In genomic region chr4:38950734-38951133, GRCh38 we compare ENCODE assay signal across 13 cellular contexts.
"Had no signal": no experiment of that assay in that cellular context is flagged by ENCODE, and none has a peak within 500 bp of the region (broad histone marks: within the 10 kb centered on the region; RNA-seq: fewer than 3 reads in every experiment).

No MANE protein-coding gene starts in this region.

- H3K9me3 ChIP-seq: psoas muscle, testis, upper lobe of right lung had no signal

- H3K27me3 ChIP-seq: testis, upper lobe of right lung had no signal

- ATAC-seq: natural killer cell; psoas muscle; SK-N-SH treated with all-trans-retinoic acid at 6 μM for 48 hours; stimulated activated naive CD8-positive, alpha-beta T cell treated with anti-CD3 and anti-CD28 coated beads, Interleukin-15, amount 100 ng/mL, for 72 hours; upper lobe of right lung had no signal

- H3K9me3 Mint-ChIP-seq: activated naive CD4-positive, alpha-beta T cell treated with anti-CD3 and anti-CD28 coated beads, Interleukin-2, amount 10 ng/mL, durations not matched to agents 7 days and 5 days; natural killer cell; stimulated activated naive CD8-positive, alpha-beta T cell treated with anti-CD3 and anti-CD28 coated beads, Interleukin-15, amount 100 ng/mL, for 72 hours had no signal

- DNase-seq: activated CD4-positive, CD25-positive, alpha-beta regulatory T cell; activated naive CD4-positive, alpha-beta T cell treated with anti-CD3 and anti-CD28 coated beads, Interleukin-2, amount 10 ng/mL, durations not matched to agents 7 days and 5 days; effector memory CD4-positive, alpha-beta T cell; hippocampal formation; natural killer cell; occipital lobe; psoas muscle; stimulated activated CD4-positive, alpha-beta T cell treated with anti-CD3 and anti-CD28 coated beads, Interleukin-4, amount 100 ng/mL, for 1 hour; stimulated activated naive CD8-positive, alpha-beta T cell treated with anti-CD3 and anti-CD28 coated beads, Interleukin-15, amount 100 ng/mL, for 72 hours; T-helper 2 cell; testis; upper lobe of right lung had no signal

- H3K4me3 ChIP-seq: psoas muscle, testis, upper lobe of right lung had no signal

- H3K36me3 Mint-ChIP-seq: activated naive CD4-positive, alpha-beta T cell treated with anti-CD3 and anti-CD28 coated beads, Interleukin-2, amount 10 ng/mL, durations not matched to agents 7 days and 5 days; natural killer cell had no signal

- H3K4me1 ChIP-seq: testis, upper lobe of right lung had no signal

- H3K4me3 Mint-ChIP-seq: activated naive CD4-positive, alpha-beta T cell treated with anti-CD3 and anti-CD28 coated beads, Interleukin-2, amount 10 ng/mL, durations not matched to agents 7 days and 5 days; natural killer cell; stimulated activated naive CD8-positive, alpha-beta T cell treated with anti-CD3 and anti-CD28 coated beads, Interleukin-15, amount 100 ng/mL, for 72 hours had no signal

- H3K27ac Mint-ChIP-seq: activated naive CD4-positive, alpha-beta T cell treated with anti-CD3 and anti-CD28 coated beads, Interleukin-2, amount 10 ng/mL, durations not matched to agents 7 days and 5 days had no signal

- H3K27ac ChIP-seq: psoas muscle, testis, upper lobe of right lung had no signal
